Comparison of ENCODE assay signal across 18 cellular contexts in the genomic region with DNA sequence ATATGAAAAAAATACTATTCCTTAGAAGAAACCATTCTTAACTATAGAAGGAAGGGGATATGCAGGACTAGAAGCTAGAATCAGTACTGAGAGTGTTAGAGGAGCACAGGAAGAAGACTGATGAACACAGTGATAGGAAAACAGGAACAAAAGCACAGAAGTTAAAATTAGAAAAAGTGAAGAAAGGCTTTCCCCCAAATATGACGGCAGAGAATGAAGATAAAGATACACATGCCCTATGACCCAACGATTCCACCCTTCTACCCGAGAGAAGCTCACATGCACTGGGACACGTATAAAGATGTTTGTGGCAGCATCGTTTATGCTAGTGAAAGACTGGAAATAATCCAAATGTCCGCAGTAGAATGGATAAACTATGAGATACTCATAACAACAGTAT.
"Had no signal": no experiment of that assay in that cellular context is flagged by ENCODE, and none has a peak within 500 bp of the region (broad histone marks: within the 10 kb centered on the region; RNA-seq: fewer than 3 reads in every experiment).

No MANE protein-coding gene starts in this region.

- H3K4me1 Mint-ChIP-seq: immature natural killer cell had no signal

- H3K27ac ChIP-seq: heart left ventricle, prostate gland, right lobe of liver, transverse colon had no signal

- H3K4me3 Mint-ChIP-seq: activated naive CD8-positive, alpha-beta T cell treated with anti-CD3 and anti-CD28 coated beads, Interleukin-2, amount 10 ng/mL, durations not matched to agents 7 days and 5 days; dendritic cell treated with granulocyte-macrophage colony-stimulating factor and Interleukin-4, amounts not matched to agents 40 ng/mL and 50 ng/mL, for 4 days; immature natural killer cell; mesothelial cell of epicardium had no signal

- H3K36me3 ChIP-seq: heart left ventricle, prostate gland, right lobe of liver, transverse colon had no signal

- DNase-seq: activated CD4-positive, alpha-beta T cell treated with anti-CD3 and anti-CD28 coated beads, Interleukin-2, amount 50 U/mL, for 1 hour; activated CD8-positive, alpha-beta memory T cell treated with anti-CD3 and anti-CD28 coated beads for 24 hours; activated naive CD4-positive, alpha-beta T cell; activated naive CD8-positive, alpha-beta T cell treated with anti-CD3 and anti-CD28 coated beads, Interleukin-2, amount 10 ng/mL, durations not matched to agents 7 days and 5 days; anterior cingulate cortex; cerebellar nuclear complex; effector memory CD4-positive, alpha-beta T cell; heart left ventricle; immature natural killer cell; right lobe of liver; stimulated activated naive CD8-positive, alpha-beta T cell treated with anti-CD3 and anti-CD28 coated beads, Interleukin-15, Interleukin-2, amounts not matched to agents 100 U/mL and 50 U/mL, for 24 hours; transverse colon had no signal

- H3K27me3 ChIP-seq: heart left ventricle, right lobe of liver, transverse colon had no signal

- H3K4me1 ChIP-seq: prostate gland had no signal

- H3K27ac Mint-ChIP-seq: activated naive CD8-positive, alpha-beta T cell treated with anti-CD3 and anti-CD28 coated beads, Interleukin-2, amount 10 ng/mL, durations not matched to agents 7 days and 5 days; dendritic cell treated with granulocyte-macrophage colony-stimulating factor and Interleukin-4, amounts not matched to agents 40 ng/mL and 50 ng/mL, for 4 days; immature natural killer cell; mesothelial cell of epicardium had no signal

- H3K36me3 Mint-ChIP-seq: mesothelial cell of epicardium had no signal

- H3K9me3 ChIP-seq: heart left ventricle, prostate gland, right lobe of liver, transverse colon had no signal

- H3K4me3 ChIP-seq: heart left ventricle, prostate gland, right lobe of liver, smooth muscle cell, transverse colon had no signal

- H3K27me3 Mint-ChIP-seq: activated naive CD8-positive, alpha-beta T cell treated with anti-CD3 and anti-CD28 coated beads, Interleukin-2, amount 10 ng/mL, durations not matched to agents 7 days and 5 days; dendritic cell treated with granulocyte-macrophage colony-stimulating factor and Interleukin-4, amounts not matched to agents 40 ng/mL and 50 ng/mL, for 4 days had no signal

- FAIRE-seq: frontal cortex had no signal

- H3K9me3 Mint-ChIP-seq: activated naive CD8-positive, alpha-beta T cell treated with anti-CD3 and anti-CD28 coated beads, Interleukin-2, amount 10 ng/mL, durations not matched to agents 7 days and 5 days; dendritic cell treated with granulocyte-macrophage colony-stimulating factor and Interleukin-4, amounts not matched to agents 40 ng/mL and 50 ng/mL, for 4 days; immature natural killer cell; mesothelial cell of epicardium had no signal

- H3K4me2 ChIP-seq: smooth muscle cell had no signal

- ATAC-seq: activated CD4-positive, CD25-positive, alpha-beta regulatory T cell treated with anti-CD3 and anti-CD28 coated beads, Interleukin-2, amount 50 U/mL, for 24 hours; heart left ventricle; right lobe of liver; stimulated activated naive CD8-positive, alpha-beta T cell treated with anti-CD3 and anti-CD28 coated beads, Interleukin-15, Interleukin-2, amounts not matched to agents 100 U/mL and 50 U/mL, for 24 hours had no signal
